In the genomic region with DNA sequence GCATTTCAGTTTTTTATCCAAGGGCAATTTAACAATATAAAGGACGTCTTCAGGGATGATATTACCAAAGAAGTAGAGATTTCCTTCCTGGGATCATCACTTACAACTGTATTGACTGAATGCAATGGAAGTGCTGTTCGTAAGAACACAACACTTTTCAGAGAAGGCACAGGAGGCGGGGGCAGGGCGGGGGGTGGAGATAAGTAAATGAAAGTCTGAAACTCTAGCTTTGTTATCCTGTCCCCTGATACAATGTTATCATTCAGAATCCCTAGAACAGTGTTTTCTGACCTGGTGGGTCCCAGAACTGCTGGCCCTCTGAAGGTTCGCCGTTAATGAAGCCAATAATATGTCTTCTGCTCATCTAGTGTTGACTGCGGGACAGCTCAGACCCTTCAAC, we compare ENCODE assay signal across 17 cellular contexts.
"Had no signal": no experiment of that assay in that cellular context is flagged by ENCODE, and none has a peak within 500 bp of the region (broad histone marks: within the 10 kb centered on the region; RNA-seq: fewer than 3 reads in every experiment).

No MANE protein-coding gene starts in this region.

- ATAC-seq: foreskin keratinocyte; natural killer cell; psoas muscle; stimulated activated naive B cell treated with anti-CD40 and anti-IgM and Interleukin-4, amounts not matched to agents 10 μg/mL and 1 μg/mL and 100 μg/mL, for 72 hours; stimulated activated naive CD8-positive, alpha-beta T cell treated with anti-CD3 and anti-CD28 coated beads, Interleukin-15, amount 100 ng/mL, for 72 hours had no signal

- H3K9ac ChIP-seq: parathyroid adenoma had no signal

- H3K79me2 ChIP-seq: parathyroid adenoma had no signal

- H2AFZ ChIP-seq: parathyroid adenoma had no signal

- H3K4me1 ChIP-seq: colonic mucosa, foreskin keratinocyte, parathyroid adenoma, psoas muscle, sigmoid colon had no signal

- H3K4me3 ChIP-seq: colonic mucosa, psoas muscle, sigmoid colon, skin epidermis had no signal

- H3K27me3 ChIP-seq: colonic mucosa, foreskin keratinocyte, sigmoid colon had no signal

- H3K9me3 Mint-ChIP-seq: mesothelial cell of epicardium; natural killer cell; stimulated activated naive B cell treated with anti-CD40 and anti-IgM and Interleukin-4, amounts not matched to agents 10 μg/mL and 1 μg/mL and 100 μg/mL, for 72 hours; stimulated activated naive CD8-positive, alpha-beta T cell treated with anti-CD3 and anti-CD28 coated beads, Interleukin-15, amount 100 ng/mL, for 72 hours had no signal

- H3K4me3 Mint-ChIP-seq: mesothelial cell of epicardium; natural killer cell; stimulated activated naive B cell treated with anti-CD40 and anti-IgM and Interleukin-4, amounts not matched to agents 10 μg/mL and 1 μg/mL and 100 μg/mL, for 72 hours; stimulated activated naive CD8-positive, alpha-beta T cell treated with anti-CD3 and anti-CD28 coated beads, Interleukin-15, amount 100 ng/mL, for 72 hours had no signal

- H3K4me1 Mint-ChIP-seq: natural killer cell; stimulated activated naive B cell treated with anti-CD40 and anti-IgM and Interleukin-4, amounts not matched to agents 10 μg/mL and 1 μg/mL and 100 μg/mL, for 72 hours; stimulated activated naive CD8-positive, alpha-beta T cell treated with anti-CD3 and anti-CD28 coated beads, Interleukin-15, amount 100 ng/mL, for 72 hours had no signal

- H3K9me3 ChIP-seq: colonic mucosa, psoas muscle, sigmoid colon had no signal

- H3K27ac Mint-ChIP-seq: mesothelial cell of epicardium; natural killer cell; stimulated activated naive B cell treated with anti-CD40 and anti-IgM and Interleukin-4, amounts not matched to agents 10 μg/mL and 1 μg/mL and 100 μg/mL, for 72 hours; stimulated activated naive CD8-positive, alpha-beta T cell treated with anti-CD3 and anti-CD28 coated beads, Interleukin-15, amount 100 ng/mL, for 72 hours had no signal

- H3K36me3 Mint-ChIP-seq: natural killer cell; stimulated activated naive B cell treated with anti-CD40 and anti-IgM and Interleukin-4, amounts not matched to agents 10 μg/mL and 1 μg/mL and 100 μg/mL, for 72 hours had no signal

- H3K36me3 ChIP-seq: colonic mucosa had no signal

- H3K27ac ChIP-seq: colonic mucosa, foreskin keratinocyte, parathyroid adenoma, psoas muscle, sigmoid colon, skin epidermis had no signal

- DNase-seq: colonic mucosa; dermis blood vessel endothelial cell; erythroblast; foreskin keratinocyte; hippocampal formation; natural killer cell; psoas muscle; sigmoid colon; stimulated activated CD4-positive, alpha-beta T cell treated with anti-CD3 and anti-CD28 coated beads, Interleukin-2, amount 100 ng/mL, for 24 hours; stimulated activated CD4-positive, alpha-beta T cell treated with anti-CD3 and anti-CD28 coated beads, Interleukin-4, amount 100 ng/mL, for 4 hours; stimulated activated naive B cell treated with anti-CD40 and anti-IgM and Interleukin-4, amounts not matched to agents 10 μg/mL and 1 μg/mL and 100 μg/mL, for 72 hours; stimulated activated naive CD8-positive, alpha-beta T cell treated with anti-CD3 and anti-CD28 coated beads, Interleukin-15, amount 100 ng/mL, for 72 hours; substantia nigra; trophoblast cell had no signal
